ENCODE assay signal across 17 cellular contexts in the genomic region with DNA sequence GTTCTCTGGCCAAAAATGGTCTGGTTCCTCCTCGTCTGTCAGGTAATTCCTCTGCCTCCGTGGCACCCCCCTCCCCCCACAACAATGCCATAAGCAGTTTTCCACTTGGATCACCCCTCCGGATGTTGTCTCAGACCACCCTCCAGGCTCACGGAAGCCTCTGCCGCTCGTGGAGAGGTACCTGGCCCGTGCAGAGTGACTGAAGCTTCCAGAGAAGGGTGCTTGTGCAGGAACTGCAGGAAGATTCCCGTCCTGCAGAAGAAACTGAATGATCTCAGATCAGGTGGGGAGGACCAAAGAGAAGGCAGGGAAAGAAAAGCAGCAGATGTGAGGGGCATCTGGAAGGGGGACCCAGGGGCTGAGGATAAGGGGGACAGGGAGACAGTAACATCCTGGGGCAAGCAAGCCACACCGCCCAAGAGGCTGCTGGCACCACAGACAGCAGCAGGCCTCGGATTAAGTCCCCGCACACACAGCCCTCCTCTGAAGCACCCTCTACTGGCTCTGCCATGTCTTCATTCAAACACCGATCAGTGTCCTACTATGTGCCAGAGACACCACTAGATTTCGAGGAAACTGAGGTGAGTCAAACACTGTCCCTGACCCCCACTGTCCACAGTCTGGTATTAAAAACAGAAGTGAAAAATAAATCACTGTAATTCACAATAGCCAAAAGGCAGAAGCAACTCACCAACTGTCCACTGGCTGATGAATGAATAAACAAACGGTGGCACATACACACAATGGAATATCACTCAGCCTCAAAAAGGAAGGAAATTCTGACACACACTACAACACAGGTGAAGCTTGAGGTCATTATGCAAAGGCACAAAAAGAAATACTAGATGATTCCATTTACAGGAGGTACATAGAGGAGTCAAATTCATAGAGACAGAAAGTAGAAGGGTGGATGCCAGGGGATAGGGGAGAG. TPM values are rescaled to one million over a fixed set of nuclear protein-coding genes. Genes with fewer than 3 reads are reported as not detected.
DNase-seq lines count a peak whose midpoint lies in the region; ATAC-seq and TF ChIP-seq lines count a peak whose summit lies in the region.
"Had no signal": no experiment of that assay in that cellular context is flagged by ENCODE, and none has a peak within 500 bp of the region (broad histone marks: within the 10 kb centered on the region; RNA-seq: fewer than 3 reads in every experiment).

No MANE protein-coding gene starts in this region.

- no peaks in the 10 kb centered on the region for H3K36me3 Mint-ChIP-seq in endodermal cell (ENCODE audit: low read depth)
- H3K36me3 Mint-ChIP-seq: IgD-negative memory B cell had no signal

- CTCF ChIA-PET in HEK293 (lab: Yijun Ruan, JAX): no interaction called here

- H3K4me1 Mint-ChIP-seq in endodermal cell: peaks cover 16% of the 10 kb centered on the region
- H3K4me1 Mint-ChIP-seq: IgD-negative memory B cell had no signal

- H3K4me3 ChIP-seq in HEK293 (ENCODE audit: low read depth, low read length) (no peak overlapping the region), endodermal cell (ENCODE audit: low read length) (no peak overlapping the region), neuronal stem cell (ENCODE audit: low read length in 2 of 2) (no peak overlapping the region)
- H3K4me3 ChIP-seq: GM23248 had no signal

- H4K91ac ChIP-seq in neuronal stem cell (ENCODE audit: low read depth, low read length, poor library complexity): no peak overlapping the region

- H3K9me3 ChIP-seq in HEK293 (ENCODE audit: control insufficient read depth, insufficient read depth, low read depth, low read length): no peaks in the 10 kb centered on the region
- H3K9me3 ChIP-seq in endodermal cell (ENCODE audit: control insufficient read depth, low read length): peaks cover 6% of the 10 kb centered on the region
- peaks cover 2 to 6% of the 10 kb centered on the region in 2 donors for H3K9me3 ChIP-seq in neuronal stem cell (replicated peaks in 1 of 2; ENCODE audit: control insufficient read depth in 2 of 2, insufficient read depth in 1 of 2, low read depth in 1 of 2, low read length in 2 of 2)

- H3K4me3 Mint-ChIP-seq in endodermal cell: no peak overlapping the region
- H3K4me3 Mint-ChIP-seq: CD4-positive, alpha-beta T cell had no signal

- no peak overlapping the region for H3K9ac ChIP-seq in endodermal cell (ENCODE audit: extremely low read depth, low read length, poor library complexity, severe bottlenecking)
- no peak overlapping the region for H3K9ac ChIP-seq in neuronal stem cell (ENCODE audit: low read depth, low read length, poor library complexity)
- H3K9ac ChIP-seq: GM23248 had no signal

- no peak overlapping the region for H2BK15ac ChIP-seq in neuronal stem cell (ENCODE audit: low read length)

- H3K4ac ChIP-seq in neuronal stem cell (ENCODE audit: low read length): no peak overlapping the region

- no peak overlapping the region for H3K18ac ChIP-seq in neuronal stem cell (ENCODE audit: low read length)

- ATAC-seq in GM21447 (IDR thresholded peaks at IDR 0.05; ENCODE audit: unreplicated experiment): no peak

- H3K4me2 ChIP-seq in neuronal stem cell (ENCODE audit: insufficient read depth, low read length, poor library complexity, severe bottlenecking): no peak overlapping the region

- no peaks in the 10 kb centered on the region for H3K27me3 ChIP-seq in endodermal cell (ENCODE audit: control insufficient read depth, insufficient read depth, low read length, poor library complexity, severe bottlenecking)
- H3K27me3 ChIP-seq in neuronal stem cell (ENCODE audit: control insufficient read depth in 3 of 3, insufficient read depth in 3 of 3, low read depth in 1 of 3, low read length in 3 of 3): no peaks in the 10 kb centered on the region

- H3K23ac ChIP-seq in neuronal stem cell (ENCODE audit: low read depth, low read length, poor library complexity): peak overlapping the region; percentile 25

- H3K27ac Mint-ChIP-seq in endodermal cell: peak overlapping the region; percentile 10
- H3K27ac Mint-ChIP-seq: CD4-positive, alpha-beta T cell; IgD-negative memory B cell had no signal

- no peaks in the 10 kb centered on the region for H3K27me3 Mint-ChIP-seq in endodermal cell (ENCODE audit: insufficient read depth)

- no peak overlapping the region for H2BK5ac ChIP-seq in neuronal stem cell (ENCODE audit: low read length)

- TF ChIP-seq CTCF in HEK293 (tag by site-specific recombination; IDR thresholded peaks at IDR 0.05) (no peak), endodermal cell (conservative IDR thresholded peaks at IDR 0.05) (peak; percentile 64)

- POLR2A ChIA-PET in HEK293 (lab: Yijun Ruan, JAX): no interaction called here

- no peak overlapping the region for H2BK12ac ChIP-seq in neuronal stem cell (ENCODE audit: low read length)

- no peaks in the 10 kb centered on the region for H3K79me1 ChIP-seq in neuronal stem cell (ENCODE audit: low read depth, low read length)

- H3K4me1 ChIP-seq in HEK293 (ENCODE audit: control insufficient read depth, insufficient read depth, low read length) (peaks cover 7% of the 10 kb centered on the region; the same call in 1 of the 2 replicates), endodermal cell (ENCODE audit: control insufficient read depth, insufficient read depth, low read length) (no peaks in the 10 kb centered on the region), neuronal stem cell (ENCODE audit: control insufficient read depth in 2 of 2, insufficient read depth in 1 of 2, low read depth in 1 of 2, low read length in 2 of 2) (peaks cover 0 to 5% of the 10 kb centered on the region in 2 donors)

- H2BK120ac ChIP-seq in neuronal stem cell (ENCODE audit: low read depth, low read length): no peak overlapping the region

- H3K14ac ChIP-seq in neuronal stem cell (ENCODE audit: low read length): no peak overlapping the region

- peak; percentile 16 for DNase-seq in ELF-1 (ENCODE audit: low read depth, low spot score)
- peak; percentile 73 for DNase-seq in endodermal cell
- DNase-seq in neuronal stem cell (ENCODE audit: low spot score): no peak
- no peak for DNase-seq in activated CD4-positive, alpha-beta T cell treated with anti-CD3 and anti-CD28 coated beads, Interleukin-2, amount 50 U/mL, for 48 hours
- DNase-seq in activated T-cell treated with anti-CD3 and anti-CD28 coated beads for 4 hours: no peak
- DNase-seq: CD4-positive, alpha-beta T cell; DMS79; GM23248; Kasumi-1; NCI-H1105 treated with DMSO at 0.1 percent for 48 hours; NCI-H1694 treated with DMSO at 0.1 percent for 48 hours; NCI-H2107; NCI-H2227 treated with DMSO at 0.1 percent for 48 hours; NCI-H526 had no signal

- H3K27ac ChIP-seq in HEK293 (ENCODE audit: extremely low read depth, low read depth, low read length): no peak overlapping the region
- H3K27ac ChIP-seq in endodermal cell (ENCODE audit: low read depth, low read length): no peak overlapping the region
- H3K27ac ChIP-seq in neuronal stem cell (replicated peaks; ENCODE audit: low read length): no peak overlapping the region
- H3K27ac ChIP-seq: GM23248 had no signal

- H3K36me3 ChIP-seq in HEK293 (ENCODE audit: control insufficient read depth in 2 of 2, insufficient read depth in 1 of 2, low read length in 2 of 2) (no peaks in the 10 kb centered on the region), endodermal cell (ENCODE audit: control insufficient read depth, insufficient read depth, low read length) (no peaks in the 10 kb centered on the region), neuronal stem cell (replicated peaks in 1 of 2; ENCODE audit: control insufficient read depth in 2 of 2, insufficient read depth in 2 of 2, low read length in 2 of 2) (no peaks in the 10 kb centered on the region)

- H2AK5ac ChIP-seq in neuronal stem cell (ENCODE audit: low read depth, low read length): no peak overlapping the region

- H3K9me3 Mint-ChIP-seq in endodermal cell: peaks cover 1% of the 10 kb centered on the region
- H3K9me3 Mint-ChIP-seq: CD4-positive, alpha-beta T cell had no signal

- no peak overlapping the region for H2AFZ ChIP-seq in neuronal stem cell (ENCODE audit: low read length)
- H2AFZ ChIP-seq: GM23248 had no signal

- WGBS in endodermal cell (ENCODE audit: insufficient coverage in 1 of 2, insufficient read length in 1 of 2), 2 experiments: 76 to 79% methylated on average over 11 to 14 of the region's 14 CpGs
- no CpG with 5 or more reads among the region's 14 CpGs for WGBS in neuronal stem cell (ENCODE audit: extremely low coverage in 2 of 2, insufficient read length in 2 of 2, insufficient replicate concordance in 1 of 2), 2 donors

- no peak overlapping the region for H4K8ac ChIP-seq in neuronal stem cell (ENCODE audit: low read depth, low read length)

TF ChIP-seq in HEK293, 187 proteins besides CTCF, POLR2A, EP300 and RAD21 (continues in another document):
- TF ChIP-seq, protein P1, sequence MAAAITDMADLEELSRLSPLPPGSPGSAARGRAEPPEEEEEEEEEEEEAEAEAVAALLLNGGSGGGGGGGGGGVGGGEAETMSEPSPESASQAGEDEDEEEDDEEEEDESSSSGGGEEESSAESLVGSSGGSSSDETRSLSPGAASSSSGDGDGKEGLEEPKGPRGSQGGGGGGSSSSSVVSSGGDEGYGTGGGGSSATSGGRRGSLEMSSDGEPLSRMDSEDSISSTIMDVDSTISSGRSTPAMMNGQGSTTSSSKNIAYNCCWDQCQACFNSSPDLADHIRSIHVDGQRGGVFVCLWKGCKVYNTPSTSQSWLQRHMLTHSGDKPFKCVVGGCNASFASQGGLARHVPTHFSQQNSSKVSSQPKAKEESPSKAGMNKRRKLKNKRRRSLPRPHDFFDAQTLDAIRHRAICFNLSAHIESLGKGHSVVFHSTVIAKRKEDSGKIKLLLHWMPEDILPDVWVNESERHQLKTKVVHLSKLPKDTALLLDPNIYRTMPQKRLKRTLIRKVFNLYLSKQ (tag by site-specific recombination; IDR thresholded peaks at IDR 0.05; ENCODE audit: borderline replicate concordance): no peak

RNA-seq across cellular contexts. Expression of a gene that starts 26.4 kb away (rescaled TPM):
- 10 to 100 TPM; 18.7 to 19.3 TPM for total RNA-seq in endodermal cell
- polyA plus RNA-seq in endodermal cell (2013, experiment 1 of 2): 22.6 TPM
- polyA plus RNA-seq in endodermal cell (2013, experiment 2 of 2): 21.7 TPM
- 10.0 TPM for polyA plus RNA-seq in neuronal stem cell (2013, experiment 1 of 2)
- 10.6 TPM for polyA plus RNA-seq in neuronal stem cell (2013, experiment 2 of 2)
- total RNA-seq: CD4-positive, alpha-beta T cell had no signal
- polyA plus RNA-seq: IgD-negative memory B cell had no signal

Comparison
In these comparisons a context has a peak if more than half of its experiments do, and no peak if none do; other contexts are left out.
1. DNase-seq: peak in ELF-1 (single experiment) and endodermal cell (single experiment); none in neuronal stem cell (single experiment), activated CD4-positive, alpha-beta T cell treated with anti-CD3 and anti-CD28 coated beads, Interleukin-2, amount 50 U/mL, for 48 hours (0 of 2) and activated T-cell treated with anti-CD3 and anti-CD28 coated beads for 4 hours (single experiment).